Comparison of ENCODE assay signal across 8 cellular contexts in the genomic region with DNA sequence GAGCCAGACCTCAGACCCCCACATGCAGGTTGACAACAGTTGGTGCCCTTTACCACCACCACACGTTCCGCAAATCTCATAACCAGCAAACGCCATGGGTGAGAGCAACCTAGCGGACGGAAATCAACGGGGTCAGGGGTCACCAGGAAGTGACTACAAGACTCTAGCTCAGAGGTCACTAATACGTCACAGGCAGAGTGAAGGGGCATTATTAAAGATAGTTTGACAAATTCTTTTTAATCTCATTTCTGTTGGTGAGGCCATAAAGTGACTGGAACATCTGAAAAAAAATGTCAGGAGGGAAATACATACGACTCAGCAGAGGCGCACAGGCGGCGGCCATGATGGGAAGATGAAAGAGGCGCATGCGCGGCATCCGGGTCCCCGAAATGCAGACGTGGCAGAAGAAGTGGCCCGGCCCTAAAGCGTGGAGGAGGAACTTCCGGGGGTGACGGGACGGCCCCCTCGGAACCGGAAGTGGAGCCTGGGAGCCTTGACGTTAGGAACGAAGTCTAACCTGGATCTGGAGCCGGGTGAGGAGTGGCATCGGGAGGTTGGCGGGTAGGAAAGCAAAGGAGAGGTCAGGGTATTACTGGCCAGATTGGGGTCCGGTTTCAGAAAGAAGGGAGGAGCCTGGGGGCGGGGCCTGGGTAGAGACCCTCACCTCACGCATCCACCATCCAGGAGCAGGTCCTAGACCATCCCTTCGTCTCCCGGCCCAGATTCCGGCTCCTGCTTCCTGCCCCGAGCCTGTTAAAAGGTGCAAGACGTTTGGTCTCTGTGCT. TPM values are rescaled to one million over a fixed set of nuclear protein-coding genes. Genes with fewer than 3 reads are reported as not detected.
DNase-seq lines count a peak whose midpoint lies in the region; ATAC-seq lines count a peak whose summit lies in the region.

A gene with protein sequence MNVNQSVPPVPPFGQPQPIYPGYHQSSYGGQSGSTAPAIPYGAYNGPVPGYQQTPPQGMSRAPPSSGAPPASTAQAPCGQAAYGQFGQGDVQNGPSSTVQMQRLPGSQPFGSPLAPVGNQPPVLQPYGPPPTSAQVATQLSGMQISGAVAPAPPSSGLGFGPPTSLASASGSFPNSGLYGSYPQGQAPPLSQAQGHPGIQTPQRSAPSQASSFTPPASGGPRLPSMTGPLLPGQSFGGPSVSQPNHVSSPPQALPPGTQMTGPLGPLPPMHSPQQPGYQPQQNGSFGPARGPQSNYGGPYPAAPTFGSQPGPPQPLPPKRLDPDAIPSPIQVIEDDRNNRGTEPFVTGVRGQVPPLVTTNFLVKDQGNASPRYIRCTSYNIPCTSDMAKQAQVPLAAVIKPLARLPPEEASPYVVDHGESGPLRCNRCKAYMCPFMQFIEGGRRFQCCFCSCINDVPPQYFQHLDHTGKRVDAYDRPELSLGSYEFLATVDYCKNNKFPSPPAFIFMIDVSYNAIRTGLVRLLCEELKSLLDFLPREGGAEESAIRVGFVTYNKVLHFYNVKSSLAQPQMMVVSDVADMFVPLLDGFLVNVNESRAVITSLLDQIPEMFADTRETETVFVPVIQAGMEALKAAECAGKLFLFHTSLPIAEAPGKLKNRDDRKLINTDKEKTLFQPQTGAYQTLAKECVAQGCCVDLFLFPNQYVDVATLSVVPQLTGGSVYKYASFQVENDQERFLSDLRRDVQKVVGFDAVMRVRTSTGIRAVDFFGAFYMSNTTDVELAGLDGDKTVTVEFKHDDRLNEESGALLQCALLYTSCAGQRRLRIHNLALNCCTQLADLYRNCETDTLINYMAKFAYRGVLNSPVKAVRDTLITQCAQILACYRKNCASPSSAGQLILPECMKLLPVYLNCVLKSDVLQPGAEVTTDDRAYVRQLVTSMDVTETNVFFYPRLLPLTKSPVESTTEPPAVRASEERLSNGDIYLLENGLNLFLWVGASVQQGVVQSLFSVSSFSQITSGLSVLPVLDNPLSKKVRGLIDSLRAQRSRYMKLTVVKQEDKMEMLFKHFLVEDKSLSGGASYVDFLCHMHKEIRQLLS (plus strand): TSS at position 468 of the 785 bp plus-strand sequence. CDS start 2,461 bp downstream, outside the sequence.

- DNase-seq in COLO668 (lab: John Stamatoyannopoulos, UW; ENCODE audit: unreplicated experiment) (peak; percentile 93), HUDEP-2 (lab: John Stamatoyannopoulos, UW; ENCODE audit: unreplicated experiment in 76 of 76) (peak in 75 of 76 experiments; percentile 17 to 95 (median 90)), NT2/D1 (ENCODE audit: low read depth, low spot score) (peak; percentile 84), mesenchymal stem cell (peak; percentile 97)
- peak; percentile 98 for DNase-seq in activated CD8-positive, alpha-beta memory T cell treated with anti-CD3 and anti-CD28 coated beads, Interleukin-2, amount 10 ng/mL, durations not matched to agents 7 days and 5 days
- DNase-seq in stimulated activated CD8-positive, alpha-beta memory T cell treated with anti-CD3 and anti-CD28 coated beads, Interleukin-12 subunit alpha, Interleukin-12 subunit beta, amount 100 ng/mL, for 4 hours (ENCODE audit: low read depth) = peak; percentile 89

- ATAC-seq in GM21367 (IDR thresholded peaks at IDR 0.05; ENCODE audit: unreplicated experiment) = peak; percentile 81
- ATAC-seq in activated CD8-positive, alpha-beta memory T cell treated with anti-CD3 and anti-CD28 coated beads, Interleukin-2, amount 10 ng/mL, durations not matched to agents 7 days and 5 days = peak; percentile 95

- H3K27me3 ChIP-seq in NT2/D1 (ENCODE audit: insufficient read depth, insufficient read length) = no peaks in the 10 kb centered on the region
- no peaks in the 10 kb centered on the region for H3K27me3 ChIP-seq in endocrine pancreas (ENCODE audit: control insufficient read depth, insufficient read depth, low read length)
- no peaks in the 10 kb centered on the region for H3K27me3 ChIP-seq in mesenchymal stem cell (ENCODE audit: control insufficient read depth in 1 of 2, insufficient read depth in 1 of 2, low read length in 2 of 2)

- H3K36me3 Mint-ChIP-seq in activated CD8-positive, alpha-beta memory T cell treated with anti-CD3 and anti-CD28 coated beads, Interleukin-2, amount 10 ng/mL, durations not matched to agents 7 days and 5 days = peaks cover 18% of the 10 kb centered on the region

- H3K36me3 ChIP-seq in NT2/D1 (ENCODE audit: insufficient read depth, insufficient read length, low read length) = peaks cover 29% of the 10 kb centered on the region
- peaks cover 3% of the 10 kb centered on the region for H3K36me3 ChIP-seq in endocrine pancreas (ENCODE audit: control insufficient read depth, insufficient read depth, low read length)
- peaks cover 29 to 36% of the 10 kb centered on the region in 2 experiments for H3K36me3 ChIP-seq in mesenchymal stem cell (ENCODE audit: control insufficient read depth in 1 of 2, insufficient read depth in 2 of 2, low read depth in 1 of 2, low read length in 2 of 2)

- no peaks in the 10 kb centered on the region for H3K9me3 Mint-ChIP-seq in activated CD8-positive, alpha-beta memory T cell treated with anti-CD3 and anti-CD28 coated beads, Interleukin-2, amount 10 ng/mL, durations not matched to agents 7 days and 5 days (ENCODE audit: low read depth)

- no peaks in the 10 kb centered on the region for H3K27me3 Mint-ChIP-seq in activated CD8-positive, alpha-beta memory T cell treated with anti-CD3 and anti-CD28 coated beads, Interleukin-2, amount 10 ng/mL, durations not matched to agents 7 days and 5 days

- peak within 1 kb of the TSS; percentile 52 for H2BK15ac ChIP-seq in mesenchymal stem cell (ENCODE audit: low read depth, poor library complexity, severe bottlenecking)

- H4K91ac ChIP-seq in mesenchymal stem cell (ENCODE audit: low read length) = peak within 1 kb of the TSS; percentile 86

- peaks cover 11% of the 10 kb centered on the region for H3K79me1 ChIP-seq in mesenchymal stem cell (replicated peaks; ENCODE audit: low read length, poor library complexity, severe bottlenecking)

- H3K14ac ChIP-seq in mesenchymal stem cell (ENCODE audit: low read length in 2 of 2) = peak within 1 kb of the TSS in 1 of 2 experiments; percentile 27

- H3K27ac ChIP-seq in mesenchymal stem cell (ENCODE audit: low read length, poor library complexity, severe bottlenecking) = peak within 1 kb of the TSS; percentile 69

- H2BK5ac ChIP-seq in mesenchymal stem cell (ENCODE audit: low read depth, low read length, poor library complexity, severe bottlenecking) = peak within 1 kb of the TSS; percentile 82

- WGBS in mesenchymal stem cell = under 1% methylated on average over 35 of the region's 37 CpGs

- peak within 1 kb of the TSS; percentile 18 for H2AFZ ChIP-seq in mesenchymal stem cell (ENCODE audit: low read depth, low read length)

- peak within 1 kb of the TSS; percentile 97 for H2BK120ac ChIP-seq in mesenchymal stem cell (ENCODE audit: low read depth, low read length)

- peaks cover 40% of the 10 kb centered on the region for H3K4me1 Mint-ChIP-seq in activated CD8-positive, alpha-beta memory T cell treated with anti-CD3 and anti-CD28 coated beads, Interleukin-2, amount 10 ng/mL, durations not matched to agents 7 days and 5 days

- H3K9me3 ChIP-seq in NT2/D1 (ENCODE audit: insufficient read depth, low read length) = no peaks in the 10 kb centered on the region
- H3K9me3 ChIP-seq in endocrine pancreas (ENCODE audit: control insufficient read depth, low read length) = no peaks in the 10 kb centered on the region
- no peaks in the 10 kb centered on the region for H3K9me3 ChIP-seq in mesenchymal stem cell (ENCODE audit: control insufficient read depth, low read length)

- H3K4me2 ChIP-seq in mesenchymal stem cell (ENCODE audit: low read length, poor library complexity, severe bottlenecking) = peak within 1 kb of the TSS; percentile 93

- peak within 1 kb of the TSS; percentile 100 for H2AK5ac ChIP-seq in mesenchymal stem cell (ENCODE audit: low read length, severe bottlenecking)

- H3K27ac Mint-ChIP-seq in activated CD8-positive, alpha-beta memory T cell treated with anti-CD3 and anti-CD28 coated beads, Interleukin-2, amount 10 ng/mL, durations not matched to agents 7 days and 5 days = peak within 1 kb of the TSS; percentile 100

- H2BK12ac ChIP-seq in mesenchymal stem cell (ENCODE audit: low read length in 2 of 2) = no peak within 1 kb of the TSS

- H3K9ac ChIP-seq in NT2/D1 (ENCODE audit: insufficient read length, low read depth) (peak within 1 kb of the TSS; percentile 82), endocrine pancreas (ENCODE audit: control insufficient read depth, insufficient read depth, low read length) (peak within 1 kb of the TSS; percentile 83), mesenchymal stem cell (ENCODE audit: low read length) (peak within 1 kb of the TSS; percentile 98)

- peak within 1 kb of the TSS; percentile 81 to 98 for H3K18ac ChIP-seq in mesenchymal stem cell (ENCODE audit: low read depth in 1 of 2, low read length in 2 of 2)

- peak within 1 kb of the TSS; percentile 96 for H4K8ac ChIP-seq in mesenchymal stem cell (ENCODE audit: low read length)

- H3K4ac ChIP-seq in mesenchymal stem cell (ENCODE audit: low read depth in 1 of 2, low read length in 2 of 2) = peak within 1 kb of the TSS; percentile 99 to 100

- peak within 1 kb of the TSS; percentile 99 for H3K4me3 Mint-ChIP-seq in activated CD8-positive, alpha-beta memory T cell treated with anti-CD3 and anti-CD28 coated beads, Interleukin-2, amount 10 ng/mL, durations not matched to agents 7 days and 5 days

- H3K23ac ChIP-seq in mesenchymal stem cell (ENCODE audit: low read length in 2 of 2) = peak within 1 kb of the TSS in 1 of 2 experiments; percentile 34

- H3K4me1 ChIP-seq in NT2/D1 (ENCODE audit: insufficient read depth, insufficient read length) (no peaks in the 10 kb centered on the region), endocrine pancreas (ENCODE audit: control insufficient read depth, insufficient read depth, low read length) (peaks cover 14% of the 10 kb centered on the region), mesenchymal stem cell (ENCODE audit: control insufficient read depth, insufficient read depth, low read depth, low read length) (peaks cover 7% of the 10 kb centered on the region)

- H3K4me3 ChIP-seq in NT2/D1 (ENCODE audit: insufficient read length, low read depth) (peak within 1 kb of the TSS; percentile 86), endocrine pancreas (ENCODE audit: control insufficient read depth, insufficient read depth, low read length) (peak within 1 kb of the TSS; percentile 89), mesenchymal stem cell (ENCODE audit: insufficient read depth in 1 of 2, low read depth in 1 of 2, low read length in 2 of 2) (peak within 1 kb of the TSS; percentile 66 to 95)

- CTCF ChIA-PET in activated CD8-positive, alpha-beta memory T cell treated with anti-CD3 and anti-CD28 coated beads, Interleukin-2, amount 10 ng/mL, durations not matched to agents 7 days and 5 days (lab: Charles Lee) = interaction anchor here (0.7 to 4.4 kb wide), 13 partner anchors 9 to 38 kb away, joined by 3 to 18 read pairs (median 4); a partner anchor contains a TSS

RNA-seq across cellular contexts. Expression of the gene that starts here (rescaled TPM):
- 10 to 100 TPM; 84.5 to 98.0 TPM for total RNA-seq in activated CD8-positive, alpha-beta memory T cell treated with anti-CD3 and anti-CD28 coated beads, Interleukin-2, amount 10 ng/mL, durations not matched to agents 7 days and 5 days
- 39.6 TPM for polyA plus RNA-seq in mesenchymal stem cell (2013, experiment 1 of 2)
- polyA plus RNA-seq in mesenchymal stem cell (2013, experiment 2 of 2) = 36.9 TPM

Comparison
In these comparisons a context has a peak if more than half of its experiments do, and no peak if none do; other contexts are left out.
1. Peak in every context shown above with its lines: DNase-seq, ATAC-seq, H3K4me3 ChIP-seq and H3K27ac ChIP-seq.